Comparison of ENCODE assay signal across 1 cellular context in genomic region chr4:26860157-26860921, GRCh38.
TF ChIP-seq lines count a peak whose summit lies in the region.

STIM2 (plus strand) TSS chr4:26860841.

TF ChIP-seq in K562, 482 proteins besides CTCF, POLR2A, EP300 and RAD21 (continued from another document and continues in another):
- TF ChIP-seq CAMTA2 (CRISPR knock-in tag; conservative IDR thresholded peaks at IDR 0.05) (no peak), ZNF778 (CRISPR knock-in tag; IDR thresholded peaks at IDR 0.05) (no peak), POLR2B (IDR thresholded peaks at IDR 0.05; ENCODE audit: low read depth, partially characterized antibody) (peak; percentile 89), SMARCE1 (IDR thresholded peaks at IDR 0.05) (0 out of 2 replicates have a peak, but pooled peaks have one; percentile 64), BRCA1 (IDR thresholded peaks at IDR 0.05) (no peak), BRCA1 (CRISPR knock-in tag; IDR thresholded peaks at IDR 0.05) (no peak), MLLT1 (IDR thresholded peaks at IDR 0.05) (peak in 1 of 2 experiments; percentile 37; a peak in 1 of 4 replicates), MITF (IDR thresholded peaks at IDR 0.05) (no peak), MAX (CRISPR knock-in tag; IDR thresholded peaks at IDR 0.05) (peak; percentile 38; the same call in 1 of the 2 replicates), POLR2AphosphoS2 (IDR thresholded peaks at IDR 0.05; ENCODE audit: low read length) (peak; percentile 96), ESRRA (IDR thresholded peaks at IDR 0.05; ENCODE audit: borderline replicate concordance, low read depth) (no peak; the same call in 1 of the 2 replicates), TSHZ1 (CRISPR knock-in tag; IDR thresholded peaks at IDR 0.05) (no peak), ZNF740 (CRISPR knock-in tag; IDR thresholded peaks at IDR 0.05) (0 out of 2 replicates have a peak, but pooled peaks have one; percentile 11), ZNF740 (tag; IDR thresholded peaks at IDR 0.05) (peak in 1 of 2 experiments; percentile 35; a peak in 1 of 4 replicates), ZNF280A (IDR thresholded peaks at IDR 0.05; ENCODE audit: low read depth, partially characterized antibody) (no peak), GATA2 (CRISPR knock-in tag; IDR thresholded peaks at IDR 0.05) (peak; percentile 49; the same call in 1 of the 2 replicates), ID3 (CRISPR knock-in tag; IDR thresholded peaks at IDR 0.05) (no peak), ID3 (tag; IDR thresholded peaks at IDR 0.05) (0 out of 2 replicates have a peak, but pooled peaks have one; percentile 40), ZNF644 (tag; IDR thresholded peaks at IDR 0.05; ENCODE audit: low read depth) (no peak), ZNF830 (CRISPR knock-in tag; IDR thresholded peaks at IDR 0.05) (no peak), ZC3H4 (CRISPR knock-in tag; IDR thresholded peaks at IDR 0.05; ENCODE audit: borderline replicate concordance) (no peak), ZNF212 (CRISPR knock-in tag; IDR thresholded peaks at IDR 0.05) (no peak), CHCHD3 (CRISPR knock-in tag; IDR thresholded peaks at IDR 0.05) (no peak), MCM5 (IDR thresholded peaks at IDR 0.05; ENCODE audit: low read depth) (no peak), AFF1 (IDR thresholded peaks at IDR 0.05; ENCODE audit: low read depth in 1 of 2, partially characterized antibody in 2 of 2) (peak in 1 of 2 experiments; percentile 39), PTTG1 (tag; IDR thresholded peaks at IDR 0.05; ENCODE audit: low read depth) (no peak), YY1 (IDR thresholded peaks at IDR 0.05; ENCODE audit: borderline replicate concordance in 1 of 3, control insufficient read depth in 1 of 3, extremely low read depth in 1 of 3, insufficient read depth in 3 of 3, insufficient read length in 1 of 3, insufficient replicate concordance in 2 of 3, low read depth in 1 of 3, low read length in 2 of 3) (peak in 1 of 3 experiments; percentile 15), ZNF639 (CRISPR knock-in tag; conservative IDR thresholded peaks at IDR 0.05 in 1 of 2, IDR thresholded peaks at IDR 0.05 in 1 of 2) (peak in 1 of 2 experiments; percentile 93; a peak in 2 of 4 replicates), SFPQ (IDR thresholded peaks at IDR 0.05; ENCODE audit: low read depth, low read length) (no peak), LEF1 (IDR thresholded peaks at IDR 0.05) (no peak), NFIC (IDR thresholded peaks at IDR 0.05) (peak; percentile 33; the same call in 1 of the 2 replicates), ATF4 (CRISPR knock-in tag; IDR thresholded peaks at IDR 0.05) (no peak), NR2C2 (CRISPR knock-in tag; IDR thresholded peaks at IDR 0.05) (no peak), NR2C2 (tag; IDR thresholded peaks at IDR 0.05) (no peak), ZNF445 (CRISPR knock-in tag; IDR thresholded peaks at IDR 0.05; ENCODE audit: low read depth) (no peak), ZBTB49 (CRISPR knock-in tag; IDR thresholded peaks at IDR 0.05; ENCODE audit: borderline replicate concordance) (no peak), TFAM (CRISPR knock-in tag; conservative IDR thresholded peaks at IDR 0.05) (no peak), PHB2 (IDR thresholded peaks at IDR 0.05; ENCODE audit: low read depth) (no peak)
